8 cellular contexts compared by ENCODE assay signal in genomic region chr1:33612877-33613487, GRCh38.
DNase-seq lines count a peak whose midpoint lies in the region; ATAC-seq and TF ChIP-seq lines count a peak whose summit lies in the region.

No MANE protein-coding gene starts in this region.

- H3K27ac ChIP-seq in Peyer's patch, result no peak overlapping the region

- H3K4me3 ChIP-seq in Peyer's patch, result no peak overlapping the region

- ATAC-seq in stimulated activated naive CD8-positive, alpha-beta T cell treated with anti-CD3 and anti-CD28 coated beads, Interleukin-15, Interleukin-2, amounts not matched to agents 100 U/mL and 50 U/mL, for 24 hours, result peak; percentile 42
- no peak for ATAC-seq in HG02798 (IDR thresholded peaks at IDR 0.05; ENCODE audit: poor library complexity, unreplicated experiment)

- no peaks in the 10 kb centered on the region for H3K27me3 ChIP-seq in Peyer's patch

- H3K36me3 ChIP-seq in Peyer's patch, result no peaks in the 10 kb centered on the region

- no peaks in the 10 kb centered on the region for H3K4me1 ChIP-seq in Peyer's patch

- TF ChIP-seq CTCF in Peyer's patch (IDR thresholded peaks at IDR 0.05), result peak; percentile 47 to 76 (median 70)

- no peaks in the 10 kb centered on the region for H3K9me3 ChIP-seq in Peyer's patch

- DNase-seq in NCI-H1436 (lab: John Stamatoyannopoulos, UW), result peak; percentile 67
- no peak for DNase-seq in NCI-H1436 treated with DMSO at 0.1 percent for 48 hours (lab: John Stamatoyannopoulos, UW)
- DNase-seq in LHCN-M2 (ENCODE audit: low read depth), result peak; percentile 57
- peak in 1 of 3 donors; percentile 62 for DNase-seq in Peyer's patch
- peak; percentile 62 for DNase-seq in cerebellar cortex (ENCODE audit: low spot score)
- peak; percentile 86 for DNase-seq in left kidney (ENCODE audit: low read depth, low spot score)
- DNase-seq in stimulated activated naive CD8-positive, alpha-beta T cell treated with anti-CD3 and anti-CD28 coated beads, Interleukin-15, Interleukin-2, amounts not matched to agents 100 U/mL and 50 U/mL, for 24 hours, result peak; percentile 54

- TF ChIP-seq POLR2A in Peyer's patch (IDR thresholded peaks at IDR 0.05), result no peak
